18 cellular contexts compared by ENCODE assay signal in the genomic region with DNA sequence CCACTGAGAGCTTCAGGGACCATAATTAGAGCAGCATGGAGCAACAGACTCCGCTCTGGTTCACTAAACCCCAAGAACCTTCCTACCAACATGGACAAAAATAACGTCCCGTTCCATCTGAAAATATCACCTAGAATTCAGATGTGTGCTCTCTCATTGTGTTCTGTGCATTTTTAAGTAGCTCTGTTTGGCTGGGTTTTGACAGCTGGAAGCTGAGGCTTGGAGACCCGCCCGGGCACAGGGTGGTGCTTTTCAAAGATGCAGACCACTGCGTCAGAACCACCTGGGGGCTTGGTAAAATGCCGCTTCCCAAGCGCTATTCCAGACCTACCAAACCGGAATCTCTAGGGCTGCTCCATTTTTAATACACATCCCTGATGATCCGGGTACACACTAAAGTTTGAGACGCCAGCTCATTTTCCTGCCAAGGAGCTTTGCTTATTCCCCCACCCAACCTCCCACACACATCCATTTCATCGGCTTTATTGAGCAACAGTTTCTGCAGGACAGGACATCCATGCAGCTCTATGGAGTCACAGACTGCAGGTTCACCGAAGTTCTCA.
A peak's percentile ranks its signal among the peaks of the same experiment; 100 is the strongest.
DNase-seq lines count a peak whose midpoint lies in the region; ATAC-seq, FAIRE-seq and TF ChIP-seq lines count a peak whose summit lies in the region.
"Had no signal": no experiment of that assay in that cellular context is flagged by ENCODE, and none has a peak within 500 bp of the region (broad histone marks: within the 10 kb centered on the region; RNA-seq: fewer than 3 reads in every experiment).

No MANE protein-coding gene starts in this region.

- no peaks in the 10 kb centered on the region for H3K36me3 ChIP-seq in gastroesophageal sphincter
- no peaks in the 10 kb centered on the region for H3K36me3 ChIP-seq in small intestine (ENCODE audit: control insufficient read depth in 2 of 2, insufficient read depth in 2 of 2, low read length in 2 of 2)

- H3K4me3 ChIP-seq in NB4 (ENCODE audit: low read depth, low read length) (no peak overlapping the region), gastroesophageal sphincter (no peak overlapping the region), small intestine (ENCODE audit: low read depth in 1 of 2, low read length in 2 of 2) (no peak overlapping the region)

- no peak overlapping the region for H3K27ac Mint-ChIP-seq in activated CD4-positive, alpha-beta T cell treated with anti-CD3 and anti-CD28 coated beads for 36 hours
- H3K27ac Mint-ChIP-seq: activated naive CD4-positive, alpha-beta T cell treated with anti-CD3 and anti-CD28 coated beads, Interleukin-2, amount 50 U/mL, for 24 hours had no signal

- TF ChIP-seq EP300 in gastroesophageal sphincter (IDR thresholded peaks at IDR 0.05), result no peak

- H3K27ac ChIP-seq in gastroesophageal sphincter (no peak overlapping the region), small intestine (ENCODE audit: low read depth in 1 of 2, low read length in 1 of 2) (no peak overlapping the region)

- no peaks in the 10 kb centered on the region for H3K4me1 Mint-ChIP-seq in activated CD4-positive, alpha-beta T cell treated with anti-CD3 and anti-CD28 coated beads for 36 hours
- H3K4me1 Mint-ChIP-seq: activated naive CD4-positive, alpha-beta T cell treated with anti-CD3 and anti-CD28 coated beads, Interleukin-2, amount 50 U/mL, for 24 hours had no signal

- H3K4me3 Mint-ChIP-seq in activated CD4-positive, alpha-beta T cell treated with anti-CD3 and anti-CD28 coated beads for 36 hours, result no peak overlapping the region
- H3K4me3 Mint-ChIP-seq: activated naive CD4-positive, alpha-beta T cell treated with anti-CD3 and anti-CD28 coated beads, Interleukin-2, amount 50 U/mL, for 24 hours had no signal

- no peak for TF ChIP-seq CTCF in NB4 (IDR thresholded peaks at IDR 0.05; ENCODE audit: low read depth, low read length)
- no peak for TF ChIP-seq CTCF in gastroesophageal sphincter (IDR thresholded peaks at IDR 0.05)

- no peak for FAIRE-seq in small intestine (lab: Jason Lieb, UNC)
- FAIRE-seq: D721Med, H54, HTR-8/SVneo had no signal

- H3K27me3 Mint-ChIP-seq in activated CD4-positive, alpha-beta T cell treated with anti-CD3 and anti-CD28 coated beads for 36 hours, result peaks cover 6% of the 10 kb centered on the region
- H3K27me3 Mint-ChIP-seq: activated naive CD4-positive, alpha-beta T cell treated with anti-CD3 and anti-CD28 coated beads, Interleukin-2, amount 50 U/mL, for 24 hours had no signal

- intact Hi-C loops in activated CD4-positive, alpha-beta T cell treated with anti-CD3 and anti-CD28 coated beads for 36 hours (cut with DNase I, micrococcal nuclease), result no loop called here

- no peaks in the 10 kb centered on the region for H3K9me3 Mint-ChIP-seq in activated CD4-positive, alpha-beta T cell treated with anti-CD3 and anti-CD28 coated beads for 36 hours (ENCODE audit: low read depth)
- H3K9me3 Mint-ChIP-seq: activated naive CD4-positive, alpha-beta T cell treated with anti-CD3 and anti-CD28 coated beads, Interleukin-2, amount 50 U/mL, for 24 hours had no signal

- no peaks in the 10 kb centered on the region for H3K4me1 ChIP-seq in gastroesophageal sphincter
- H3K4me1 ChIP-seq in small intestine (ENCODE audit: control insufficient read depth in 2 of 2, insufficient read depth in 1 of 2, low read depth in 1 of 2, low read length in 1 of 2), result peaks cover 0 to 4% of the 10 kb centered on the region in 2 donors

- ATAC-seq in gastroesophageal sphincter, result peak; percentile 28
- no peak for ATAC-seq in HG03520 (IDR thresholded peaks at IDR 0.05; ENCODE audit: unreplicated experiment)
- ATAC-seq in activated CD4-positive, alpha-beta T cell treated with anti-CD3 and anti-CD28 coated beads for 36 hours, result no peak

- no peaks in the 10 kb centered on the region for H3K36me3 Mint-ChIP-seq in activated CD4-positive, alpha-beta T cell treated with anti-CD3 and anti-CD28 coated beads for 36 hours (ENCODE audit: low read depth)
- H3K36me3 Mint-ChIP-seq: activated naive CD4-positive, alpha-beta T cell treated with anti-CD3 and anti-CD28 coated beads, Interleukin-2, amount 50 U/mL, for 24 hours had no signal

- CTCF ChIA-PET in activated CD4-positive, alpha-beta T cell treated with anti-CD3 and anti-CD28 coated beads for 36 hours (lab: Charles Lee), result interaction anchor here (1.1 kb wide), 1 partner anchor 8 kb away, joined by 3 read pairs; no protein-coding TSS in a partner anchor

- H3K27me3 ChIP-seq in gastroesophageal sphincter (no peaks in the 10 kb centered on the region), small intestine (ENCODE audit: control insufficient read depth in 2 of 2, insufficient read depth in 2 of 2, low read length in 2 of 2) (no peaks in the 10 kb centered on the region)

- WGBS in gastroesophageal sphincter (ENCODE audit: low coverage in 1 of 2), 2 donors, result 80 to 82% methylated on average over 7 to 10 of the region's 13 CpGs
- WGBS in small intestine, 3 donors, result 89 to 90% (median 90%) methylated on average over 13 of the region's 13 CpGs

- peak; percentile 17 for DNase-seq in NB4 (ENCODE audit: low read depth)
- DNase-seq in astrocyte of the hippocampus (ENCODE audit: low read depth, low spot score), result peak; percentile 27
- DNase-seq in stromal cell of bone marrow (ENCODE audit: low read depth), result peak; percentile 3
- no peak for DNase-seq in activated CD4-positive, alpha-beta T cell treated with anti-CD3 and anti-CD28 coated beads for 36 hours
- DNase-seq in small intestine, result no peak
- DNase-seq: activated CD4-positive, alpha-beta T cell treated with anti-CD3 and anti-CD28 coated beads, Interleukin-2, amount 50 U/mL, for 1 hour; activated T-cell treated with anti-CD3 and anti-CD28 coated beads, Interleukin-2, amount 50 U/mL, for 1 hour; central memory CD4-positive, alpha-beta T cell; NCI-H1694 treated with DMSO at 0.1 percent for 48 hours; NCI-H524 treated with DMSO at 0.1 percent for 48 hours; SK-N-SH; stimulated activated CD4-positive, alpha-beta T cell treated with anti-CD3 and anti-CD28 coated beads, Interleukin-2, amount 100 ng/mL, for 24 hours had no signal

- TF ChIP-seq POLR2A in NB4 (IDR thresholded peaks at IDR 0.05; ENCODE audit: extremely low read depth, insufficient read length) (no peak), gastroesophageal sphincter (IDR thresholded peaks at IDR 0.05) (no peak)

- POLR2A ChIA-PET in activated CD4-positive, alpha-beta T cell treated with anti-CD3 and anti-CD28 coated beads for 36 hours (lab: Charles Lee), result no interaction called here

- H3K9me3 ChIP-seq in gastroesophageal sphincter, result no peaks in the 10 kb centered on the region
- H3K9me3 ChIP-seq in small intestine (ENCODE audit: control insufficient read depth, low read depth), result no peaks in the 10 kb centered on the region
- H3K9me3 ChIP-seq: SK-N-SH had no signal

Comparison
In these comparisons a context has a peak if more than half of its experiments do, and no peak if none do; other contexts are left out.
1. DNase-seq: peak in NB4 (single experiment), astrocyte of the hippocampus (single experiment) and stromal cell of bone marrow (single experiment); none in activated CD4-positive, alpha-beta T cell treated with anti-CD3 and anti-CD28 coated beads for 36 hours (single experiment) and small intestine (single experiment).